1 cellular context compared by ENCODE assay signal in the genomic region with DNA sequence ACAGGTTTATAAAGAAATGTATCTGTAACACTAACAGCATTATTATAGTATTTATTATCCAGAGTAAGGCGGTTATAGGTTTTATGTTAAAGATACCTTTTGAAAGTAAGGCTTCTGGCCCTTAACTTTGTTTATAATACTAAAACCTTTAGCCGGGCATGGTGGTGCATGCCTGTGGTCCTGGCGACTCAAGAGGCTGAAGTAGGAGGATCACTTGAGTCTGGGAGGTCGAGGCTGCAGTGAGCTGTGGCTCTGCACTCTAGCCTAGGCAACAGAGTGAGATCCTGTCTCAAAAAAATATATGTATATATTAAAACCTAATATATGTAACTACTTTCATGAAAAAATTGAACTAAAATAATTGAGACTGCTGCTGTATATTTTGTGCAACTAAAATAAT.
TF ChIP-seq lines count a peak whose summit lies in the region.

No MANE protein-coding gene starts in this region.

TF ChIP-seq in H1, 55 proteins besides CTCF, POLR2A, EP300 and RAD21:
- TF ChIP-seq SUZ12 (IDR thresholded peaks at IDR 0.05; ENCODE audit: low read length): no peak
- TF ChIP-seq TAF7 (optimal IDR thresholded peaks at IDR 0.05; ENCODE audit: borderline replicate concordance, low read depth, low read length): no peak
- no peak for TF ChIP-seq KDM4A (IDR thresholded peaks at IDR 0.05; ENCODE audit: low read depth, low read length, severe bottlenecking)
- TF ChIP-seq EZH2 (IDR thresholded peaks at IDR 0.05; ENCODE audit: low read depth, low read length, severe bottlenecking): no peak
- TF ChIP-seq SAP30 (IDR thresholded peaks at IDR 0.05; ENCODE audit: insufficient read depth, insufficient replicate concordance, low read length): no peak
- TF ChIP-seq, protein P1, sequence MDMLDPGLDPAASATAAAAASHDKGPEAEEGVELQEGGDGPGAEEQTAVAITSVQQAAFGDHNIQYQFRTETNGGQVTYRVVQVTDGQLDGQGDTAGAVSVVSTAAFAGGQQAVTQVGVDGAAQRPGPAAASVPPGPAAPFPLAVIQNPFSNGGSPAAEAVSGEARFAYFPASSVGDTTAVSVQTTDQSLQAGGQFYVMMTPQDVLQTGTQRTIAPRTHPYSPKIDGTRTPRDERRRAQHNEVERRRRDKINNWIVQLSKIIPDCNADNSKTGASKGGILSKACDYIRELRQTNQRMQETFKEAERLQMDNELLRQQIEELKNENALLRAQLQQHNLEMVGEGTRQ (IDR thresholded peaks at IDR 0.05; ENCODE audit: low read length): no peak
- no peak for TF ChIP-seq YY1 (IDR thresholded peaks at IDR 0.05; ENCODE audit: low read depth, low read length)
- no peak for TF ChIP-seq RXRA (IDR thresholded peaks at IDR 0.05; ENCODE audit: insufficient read depth, low read depth, low read length)
- TF ChIP-seq NRF1 (IDR thresholded peaks at IDR 0.05; ENCODE audit: low read depth, low read length): no peak
- no peak for TF ChIP-seq BRCA1 (IDR thresholded peaks at IDR 0.05; ENCODE audit: low read depth, low read length)
- TF ChIP-seq RNF2 (IDR thresholded peaks at IDR 0.05; ENCODE audit: borderline replicate concordance, low read depth, low read length, missing control alignments, poor library complexity, severe bottlenecking): no peak
- TF ChIP-seq CHD2 (IDR thresholded peaks at IDR 0.05; ENCODE audit: low read length): no peak
- no peak for TF ChIP-seq SIX5 (IDR thresholded peaks at IDR 0.05; ENCODE audit: low read depth, low read length)
